In the genomic region with DNA sequence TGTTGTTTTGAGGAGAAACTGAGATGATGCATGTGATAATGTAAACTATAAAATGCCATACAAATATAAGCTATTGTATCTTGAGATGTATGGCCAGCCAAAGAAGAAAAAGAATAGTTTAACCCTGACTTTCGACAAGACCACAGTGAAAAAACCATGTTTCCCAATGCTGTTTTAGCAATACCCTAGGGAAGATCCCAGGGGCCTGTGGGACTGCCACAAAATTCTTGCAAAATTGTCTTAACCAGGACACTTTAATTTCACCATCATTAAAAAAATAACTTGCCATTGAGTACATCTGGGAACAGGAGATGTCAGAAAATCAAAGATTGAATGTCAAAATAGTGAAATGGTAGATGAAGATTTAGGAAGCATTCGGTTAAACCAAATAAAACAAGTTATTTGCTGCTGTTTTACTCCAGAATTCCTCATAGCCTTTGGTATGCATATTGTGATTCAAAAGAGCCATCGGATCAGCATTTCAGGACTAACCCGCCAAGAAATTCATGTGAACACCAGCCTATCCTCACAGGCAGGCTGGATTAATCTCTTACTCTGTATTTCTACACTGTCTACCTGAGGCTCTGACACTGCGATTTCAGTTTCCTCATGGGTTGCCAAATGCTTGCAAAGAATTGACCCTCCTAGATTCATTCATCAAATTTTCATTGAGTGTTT, we compare ENCODE assay signal across 12 cellular contexts. TPM values are rescaled to one million over a fixed set of nuclear protein-coding genes. Genes with fewer than 3 reads are reported as not detected.
DNase-seq lines count a peak whose midpoint lies in the region; ATAC-seq and TF ChIP-seq lines count a peak whose summit lies in the region.
"Had no signal": no experiment of that assay in that cellular context is flagged by ENCODE, and none has a peak within 500 bp of the region (broad histone marks: within the 10 kb centered on the region; RNA-seq: fewer than 3 reads in every experiment).

No MANE protein-coding gene starts in this region.

- 75 to 77% methylated on average over 5 of the region's 5 CpGs for WGBS in upper lobe of left lung, 2 donors

- TF ChIP-seq CTCF in breast epithelium (IDR thresholded peaks at IDR 0.05) (no peak), MCF 10A (IDR thresholded peaks at IDR 0.05; ENCODE audit: unreplicated experiment) (no peak), endothelial cell (IDR thresholded peaks at IDR 0.05; ENCODE audit: unreplicated experiment) (no peak), upper lobe of left lung (IDR thresholded peaks at IDR 0.05) (no peak)

- BruUV-seq in MCF 10A (replicated peaks; lab: Mats Ljungman, UMichigan) = no TSS peak

- H3K27ac ChIP-seq in breast epithelium (peak overlapping the region; percentile 98), upper lobe of left lung (peak overlapping the region in 3 of 4 donors; percentile 88 to 94 (median 88))
- no peak overlapping the region for H3K27ac ChIP-seq in naive thymus-derived CD4-positive, alpha-beta T cell (ENCODE audit: low read depth, low read length)
- H3K27ac ChIP-seq: A549 had no signal

- H3K9me3 Mint-ChIP-seq in MCF 10A (ENCODE audit: unreplicated experiment) (no peaks in the 10 kb centered on the region), endothelial cell (ENCODE audit: unreplicated experiment) (no peaks in the 10 kb centered on the region)
- H3K9me3 Mint-ChIP-seq in naive thymus-derived CD4-positive, alpha-beta T cell = peaks cover 0 to 2% (median 0%) of the 10 kb centered on the region in 11 donors
- H3K9me3 Mint-ChIP-seq: T-helper 2 cell treated with Interferon-gamma antibody and Interleukin-4, amounts not matched to agents 5 μg/mL and 100 μg/mL, for 36 hours had no signal

- H3K27ac Mint-ChIP-seq in MCF 10A (ENCODE audit: low read depth, unreplicated experiment) = no peak overlapping the region
- peak overlapping the region; percentile 52 for H3K27ac Mint-ChIP-seq in endothelial cell (ENCODE audit: unreplicated experiment)
- H3K27ac Mint-ChIP-seq in naive thymus-derived CD4-positive, alpha-beta T cell = peak overlapping the region in 3 of 9 donors; percentile 22 to 48 (median 42)

- H3K27me3 ChIP-seq in breast epithelium = no peaks in the 10 kb centered on the region
- no peaks in the 10 kb centered on the region for H3K27me3 ChIP-seq in naive thymus-derived CD4-positive, alpha-beta T cell (ENCODE audit: control insufficient read depth in 2 of 2, insufficient read depth in 2 of 2, low read length in 2 of 2)
- no peaks in the 10 kb centered on the region for H3K27me3 ChIP-seq in upper lobe of left lung

- H3K36me3 Mint-ChIP-seq in MCF 10A (ENCODE audit: insufficient read depth, unreplicated experiment) (no peaks in the 10 kb centered on the region), endothelial cell (ENCODE audit: low read depth, unreplicated experiment) (no peaks in the 10 kb centered on the region)
- peaks cover 0 to 3% (median 0%) of the 10 kb centered on the region in 5 donors for H3K36me3 Mint-ChIP-seq in naive thymus-derived CD4-positive, alpha-beta T cell

- no peak for TF ChIP-seq POLR2A in breast epithelium (IDR thresholded peaks at IDR 0.05)
- TF ChIP-seq POLR2A in upper lobe of left lung (IDR thresholded peaks at IDR 0.05) = no peak

- H3K4me3 ChIP-seq in breast epithelium (peak overlapping the region in 1 of 3 donors; percentile 88), upper lobe of left lung (no peak overlapping the region)
- H3K4me3 ChIP-seq in naive thymus-derived CD4-positive, alpha-beta T cell (ENCODE audit: low read length) = no peak overlapping the region
- H3K4me3 ChIP-seq: A549, K562 had no signal

- no peaks in the 10 kb centered on the region for H3K4me1 Mint-ChIP-seq in MCF 10A (ENCODE audit: insufficient read depth, unreplicated experiment)
- H3K4me1 Mint-ChIP-seq in endothelial cell (ENCODE audit: unreplicated experiment) = peaks cover 19% of the 10 kb centered on the region
- peaks cover 0 to 11% (median 7%) of the 10 kb centered on the region in 7 donors for H3K4me1 Mint-ChIP-seq in naive thymus-derived CD4-positive, alpha-beta T cell

- H3K9me3 ChIP-seq in breast epithelium (no peaks in the 10 kb centered on the region), upper lobe of left lung (no peaks in the 10 kb centered on the region)
- H3K9me3 ChIP-seq in naive thymus-derived CD4-positive, alpha-beta T cell (ENCODE audit: control insufficient read depth in 2 of 3, low read length in 3 of 3) = no peaks in the 10 kb centered on the region
- H3K9me3 ChIP-seq: A549 had no signal

- CTCF ChIA-PET in MCF 10A (lab: Yijun Ruan, JAX) = no interaction called here
- CTCF ChIA-PET in naive thymus-derived CD4-positive, alpha-beta T cell (lab: Charles Lee) = interaction anchor here (1.2 kb wide), 1 partner anchor 11 kb away, joined by 3 read pairs; no protein-coding TSS in a partner anchor

- POLR2A ChIA-PET in MCF 10A (lab: Yijun Ruan, JAX) = interaction anchor here (1.0 kb wide), 1 partner anchor 10 kb away, joined by 4 read pairs; no protein-coding TSS in a partner anchor
- POLR2A ChIA-PET in naive thymus-derived CD4-positive, alpha-beta T cell (lab: Charles Lee) = no interaction called here

- no peak for TF ChIP-seq EP300 in upper lobe of left lung (IDR thresholded peaks at IDR 0.05)

- H3K4me3 Mint-ChIP-seq in MCF 10A (ENCODE audit: unreplicated experiment) (no peak overlapping the region), endothelial cell (ENCODE audit: unreplicated experiment) (no peak overlapping the region)
- H3K4me3 Mint-ChIP-seq in naive thymus-derived CD4-positive, alpha-beta T cell = peak overlapping the region in 6 of 10 donors; percentile 25 to 79 (median 68)

- H3K27me3 Mint-ChIP-seq in MCF 10A (ENCODE audit: insufficient read depth, unreplicated experiment) = no peaks in the 10 kb centered on the region
- H3K27me3 Mint-ChIP-seq in endothelial cell (ENCODE audit: unreplicated experiment) = peaks cover 3% of the 10 kb centered on the region
- H3K27me3 Mint-ChIP-seq in naive thymus-derived CD4-positive, alpha-beta T cell = peaks cover 1 to 31% (median 19%) of the 10 kb centered on the region in 5 donors

- H3K36me3 ChIP-seq in breast epithelium (no peaks in the 10 kb centered on the region), upper lobe of left lung (no peaks in the 10 kb centered on the region)
- H3K36me3 ChIP-seq in naive thymus-derived CD4-positive, alpha-beta T cell (ENCODE audit: control insufficient read depth in 2 of 3, insufficient read depth in 3 of 3, low read length in 3 of 3) = no peaks in the 10 kb centered on the region

- H3K4me1 ChIP-seq in breast epithelium = peaks cover 0 to 4% of the 10 kb centered on the region in 2 donors
- H3K4me1 ChIP-seq in naive thymus-derived CD4-positive, alpha-beta T cell (ENCODE audit: control insufficient read depth in 2 of 2, insufficient read depth in 2 of 2, low read length in 2 of 2) = no peaks in the 10 kb centered on the region
- peaks cover 8 to 21% (median 11%) of the 10 kb centered on the region in 4 donors for H3K4me1 ChIP-seq in upper lobe of left lung

- DNase-seq in breast epithelium (ENCODE audit: low spot score in 2 of 2) = no peak
- DNase-seq in MCF 10A (ENCODE audit: unreplicated experiment) = no peak
- no peak for DNase-seq in endothelial cell (ENCODE audit: low spot score)
- DNase-seq in naive thymus-derived CD4-positive, alpha-beta T cell = no peak
- no peak for DNase-seq in upper lobe of left lung
- DNase-seq in cerebellum (ENCODE audit: low spot score) = no peak
- no peak for DNase-seq in NCI-H1930 (lab: John Stamatoyannopoulos, UW)
- DNase-seq: amniotic stem cell had no signal

- ATAC-seq in naive thymus-derived CD4-positive, alpha-beta T cell = no peak
- ATAC-seq in upper lobe of left lung (ENCODE audit: low FRiP score in 2 of 2) (no peak), HG03342 (IDR thresholded peaks at IDR 0.05; ENCODE audit: unreplicated experiment) (no peak)
- ATAC-seq: A549 had no signal

- intact Hi-C loops in breast epithelium (cut with DNase I; ENCODE audit: low total_unique reads) = no loop called here
- intact Hi-C loops in MCF 10A (cut with micrococcal nuclease) = no loop called here
- intact Hi-C loops in naive thymus-derived CD4-positive, alpha-beta T cell (cut with micrococcal nuclease) = no loop called here

RNA-seq across cellular contexts. Expression of a gene that starts 49.0 kb away (rescaled TPM):
- total RNA-seq in breast epithelium (100 to 1,000 TPM; 104 to 174 (median 134) TPM), MCF 10A (2022) (62.1 and 73.8 TPM in 2 replicates), endothelial cell (ENCODE audit: unreplicated experiment) (76.2 TPM), upper lobe of left lung (100 to 1,000 TPM in 2 of 6 donors, 10 to 100 TPM in 4; 37.0 to 139 (median 77.0) TPM), cerebellum (137 TPM)
- 100 to 1,000 TPM; 108 to 158 (median 131) TPM for total RNA-seq in naive thymus-derived CD4-positive, alpha-beta T cell
- polyA plus RNA-seq in naive thymus-derived CD4-positive, alpha-beta T cell = 100 to 1,000 TPM in 1 of 2 donors, 10 to 100 TPM in 1; 82.6 to 108 TPM

Comparison
In these comparisons a context has a peak if more than half of its experiments do, and no peak if none do; other contexts are left out.
1. H3K4me3 Mint-ChIP-seq: peak in naive thymus-derived CD4-positive, alpha-beta T cell (6 of 10); none in MCF 10A (single experiment) and endothelial cell (single experiment).